Comparison of ENCODE assay signal across 14 cellular contexts in genomic region chr3:50599115-50599715, GRCh38. TPM values are rescaled to one million over a fixed set of nuclear protein-coding genes. Genes with fewer than 3 reads are reported as not detected.
DNase-seq lines count a peak whose midpoint lies in the region; ATAC-seq and TF ChIP-seq lines count a peak whose summit lies in the region.
"Had no signal": no experiment of that assay in that cellular context is flagged by ENCODE, and none has a peak within 500 bp of the region (broad histone marks: within the 10 kb centered on the region; RNA-seq: fewer than 3 reads in every experiment).

No MANE protein-coding gene starts in this region.

- POLR2A ChIA-PET in CD8-positive, alpha-beta memory T cell (lab: Charles Lee) = interaction anchor here (5.7 kb wide), 1 partner anchor 11 kb away, joined by 35 read pairs; the partner anchor contains the start of gene CISH

- H3K27me3 ChIP-seq in BLaER1 = no peaks in the 10 kb centered on the region
- H3K27me3 ChIP-seq in CD8-positive, alpha-beta memory T cell (ENCODE audit: insufficient read depth, low read length, poor library complexity, severe bottlenecking) = no peaks in the 10 kb centered on the region
- no peaks in the 10 kb centered on the region for H3K27me3 ChIP-seq in duodenal mucosa (ENCODE audit: control insufficient read depth in 1 of 2, insufficient read depth in 2 of 2, low read length in 2 of 2)
- no peaks in the 10 kb centered on the region for H3K27me3 ChIP-seq in parathyroid adenoma (ENCODE audit: control insufficient read depth, insufficient read depth, low read length)

- no peak for DNase-seq in CD8-positive, alpha-beta memory T cell
- DNase-seq in RPMI8226 = no peak
- DNase-seq in stimulated activated CD4-positive, alpha-beta T cell treated with anti-CD3 and anti-CD28 coated beads, Interleukin-2, amount 100 ng/mL, for 48 hours = no peak
- DNase-seq: NCI-H1092; NCI-H524; SIG-M5; stimulated activated CD4-positive, alpha-beta T cell treated with anti-CD3 and anti-CD28 coated beads, Interleukin-2, amount 100 ng/mL, for 24 hours; stimulated activated naive CD4-positive, alpha-beta T cell had no signal

- no peaks in the 10 kb centered on the region for H4K20me1 ChIP-seq in BLaER1

- H3K9me3 ChIP-seq in BLaER1 (no peaks in the 10 kb centered on the region), duodenal mucosa (ENCODE audit: control insufficient read depth in 1 of 2, low read length in 2 of 2) (no peaks in the 10 kb centered on the region), parathyroid adenoma (ENCODE audit: control insufficient read depth, low read length) (no peaks in the 10 kb centered on the region)
- no peaks in the 10 kb centered on the region for H3K9me3 ChIP-seq in CD8-positive, alpha-beta memory T cell (ENCODE audit: low read length)

- TF ChIP-seq CTCF in parathyroid adenoma (IDR thresholded peaks at IDR 0.05) = no peak

- peaks cover 2% of the 10 kb centered on the region for H3K79me2 ChIP-seq in parathyroid adenoma

- no peak overlapping the region for H3K4me3 Mint-ChIP-seq in CD8-positive, alpha-beta memory T cell
- H3K4me3 Mint-ChIP-seq: activated naive CD4-positive, alpha-beta T cell treated with anti-CD3 and anti-CD28 coated beads, Interleukin-2, amount 50 U/mL, for 24 hours had no signal

- H3K4me1 ChIP-seq in BLaER1 (peaks cover 52% of the 10 kb centered on the region), duodenal mucosa (ENCODE audit: control insufficient read depth in 1 of 2, insufficient read depth in 2 of 2, low read length in 2 of 2) (peaks cover 42 to 50% of the 10 kb centered on the region in 2 donors), parathyroid adenoma (peaks cover 60% of the 10 kb centered on the region)
- H3K4me1 ChIP-seq in CD8-positive, alpha-beta memory T cell (ENCODE audit: insufficient read depth, low read length) = peaks cover 75% of the 10 kb centered on the region

- H3K4me3 ChIP-seq in BLaER1 (no peak overlapping the region), duodenal mucosa (ENCODE audit: low read depth in 1 of 2, low read length in 2 of 2) (no peak overlapping the region), parathyroid adenoma (ENCODE audit: low read depth, low read length) (no peak overlapping the region)
- H3K4me3 ChIP-seq in CD8-positive, alpha-beta memory T cell (ENCODE audit: low read length) = no peak overlapping the region
- H3K4me3 ChIP-seq: coronary artery had no signal

- H3K27me3 Mint-ChIP-seq in CD8-positive, alpha-beta memory T cell = no peaks in the 10 kb centered on the region
- H3K27me3 Mint-ChIP-seq: activated naive CD4-positive, alpha-beta T cell treated with anti-CD3 and anti-CD28 coated beads, Interleukin-2, amount 50 U/mL, for 24 hours had no signal

- peak overlapping the region; percentile 71 for H2AFZ ChIP-seq in parathyroid adenoma

- H3K36me3 ChIP-seq in BLaER1 (no peaks in the 10 kb centered on the region), duodenal mucosa (ENCODE audit: control insufficient read depth in 1 of 2, insufficient read depth in 2 of 2, low read length in 2 of 2) (peaks cover 0 to 2% of the 10 kb centered on the region in 2 donors), parathyroid adenoma (ENCODE audit: control insufficient read depth, insufficient read depth, low read length) (no peaks in the 10 kb centered on the region)
- H3K36me3 ChIP-seq in CD8-positive, alpha-beta memory T cell (ENCODE audit: insufficient read depth, low read length) = peaks cover 4% of the 10 kb centered on the region

- H3K9ac ChIP-seq in BLaER1 (peak overlapping the region; percentile 6; the same call in 1 of the 2 replicates), duodenal mucosa (ENCODE audit: low read depth in 1 of 2, low read length in 2 of 2) (peak overlapping the region in 1 of 2 donors; percentile 27), parathyroid adenoma (no peak overlapping the region)

- peaks cover 58 to 83% (median 79%) of the 10 kb centered on the region in 3 donors for H3K4me1 Mint-ChIP-seq in CD8-positive, alpha-beta memory T cell

- H3K4me2 ChIP-seq in BLaER1 (peak overlapping the region; percentile 99), parathyroid adenoma (ENCODE audit: low read length) (no peak overlapping the region)

- peaks cover 1 to 9% (median 8%) of the 10 kb centered on the region in 3 donors for H3K36me3 Mint-ChIP-seq in CD8-positive, alpha-beta memory T cell

- peak overlapping the region; percentile 97 for H3K27ac ChIP-seq in BLaER1
- H3K27ac ChIP-seq in CD8-positive, alpha-beta memory T cell (ENCODE audit: low read depth, low read length) = peak overlapping the region; percentile 84
- peak overlapping the region; percentile 46 for H3K27ac ChIP-seq in duodenal mucosa (ENCODE audit: low read depth, low read length)
- H3K27ac ChIP-seq in parathyroid adenoma = peak overlapping the region; percentile 100

- peak overlapping the region; percentile 40 to 98 (median 71) for H3K27ac Mint-ChIP-seq in CD8-positive, alpha-beta memory T cell

- no peaks in the 10 kb centered on the region for H3K9me3 Mint-ChIP-seq in CD8-positive, alpha-beta memory T cell
- H3K9me3 Mint-ChIP-seq: activated naive CD4-positive, alpha-beta T cell treated with anti-CD3 and anti-CD28 coated beads, Interleukin-2, amount 50 U/mL, for 24 hours had no signal

- no peak for ATAC-seq in activated CD4-positive, CD25-positive, alpha-beta regulatory T cell treated with anti-CD3 and anti-CD28 coated beads, Interleukin-2, amount 50 U/mL, for 24 hours

- CTCF ChIA-PET in CD8-positive, alpha-beta memory T cell (lab: Charles Lee) = interaction anchor here (1.2 to 5.0 kb wide), 6 partner anchors 9 to 26 kb away, joined by 3 to 60 read pairs (median 8); partner anchors contain the start of gene CISH

RNA-seq across cellular contexts. Expression of gene CISH, which starts 12.4 kb away (rescaled TPM):
- total RNA-seq in CD8-positive, alpha-beta memory T cell = 100 to 1,000 TPM; 216 to 222 TPM
- 92.8 TPM for polyA plus RNA-seq in CD8-positive, alpha-beta memory T cell

RNA-seq across cellular contexts. Expression of gene MAPKAPK3, which starts 17.7 kb away (rescaled TPM):
- 100 to 1,000 TPM; 153 to 156 TPM for total RNA-seq in CD8-positive, alpha-beta memory T cell
- polyA plus RNA-seq in CD8-positive, alpha-beta memory T cell = 57.0 TPM

RNA-seq across cellular contexts. Expression of gene HEMK1, which starts 29.9 kb away (rescaled TPM):
- total RNA-seq in CD8-positive, alpha-beta memory T cell = 10 to 100 TPM; 51.8 to 55.0 TPM
- 27.4 TPM for polyA plus RNA-seq in CD8-positive, alpha-beta memory T cell

RNA-seq across cellular contexts. Expression of gene C3orf18, which starts 31.7 kb away (rescaled TPM):
- 10 to 100 TPM; 11.5 to 13.0 TPM for total RNA-seq in CD8-positive, alpha-beta memory T cell
- polyA plus RNA-seq in CD8-positive, alpha-beta memory T cell = 15.8 TPM

Comparison
In these comparisons a context has a peak if more than half of its experiments do, and no peak if none do; other contexts are left out.
1. H3K27ac ChIP-seq: peak in every context shown above with its lines; median percentile 100 in parathyroid adenoma; 97 in BLaER1; 84 in CD8-positive, alpha-beta memory T cell; 46 in duodenal mucosa.